24 cellular contexts compared by ENCODE assay signal in the genomic region with DNA sequence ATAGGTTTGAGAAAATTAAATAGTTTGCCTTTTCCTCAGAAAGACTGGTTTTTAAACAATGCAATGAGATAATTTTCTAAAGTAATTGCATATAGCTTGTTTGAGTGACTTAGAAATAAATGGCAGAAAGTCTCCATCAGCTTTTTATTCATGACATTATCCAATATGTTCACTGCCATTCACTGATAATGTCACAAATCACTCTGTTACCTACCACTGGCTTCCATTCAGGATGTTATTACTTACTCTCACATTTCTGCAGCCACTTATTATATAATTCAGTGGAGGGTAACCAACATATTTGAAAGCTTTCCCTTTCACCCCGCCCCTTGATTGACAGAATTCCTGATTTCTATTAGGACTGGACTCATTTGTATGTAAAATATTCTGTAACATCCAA.
"Had no signal": no experiment of that assay in that cellular context is flagged by ENCODE, and none has a peak within 500 bp of the region (broad histone marks: within the 10 kb centered on the region; RNA-seq: fewer than 3 reads in every experiment).

No MANE protein-coding gene starts in this region.

- H3K4me3 ChIP-seq: stomach, suprapubic skin, testis, thoracic aorta, thyroid gland, tibial artery, tibial nerve, transverse colon, upper lobe of left lung, upper lobe of right lung, uterus, vagina had no signal

- DNase-seq: stimulated activated CD4-positive, alpha-beta T cell treated with anti-CD3 and anti-CD28 coated beads, Interleukin-2, amount 100 ng/mL, for 48 hours; stimulated activated CD4-positive, alpha-beta T cell treated with anti-CD3 and anti-CD28 coated beads, Interleukin-4, amount 100 ng/mL, for 1 hour; stimulated activated CD4-positive, alpha-beta T cell treated with anti-CD3 and anti-CD28 coated beads, Interleukin-4, amount 100 ng/mL, for 24 hours; stimulated activated CD4-positive, alpha-beta T cell treated with anti-CD3 and anti-CD28 coated beads, Interleukin-4, amount 100 ng/mL, for 4 hours; stimulated activated CD8-positive, alpha-beta memory T cell treated with anti-CD3 and anti-CD28 coated beads, Interleukin-4, amount 100 ng/mL, for 48 hours; stimulated activated naive B cell treated with anti-CD40 and anti-IgM and Interleukin-4, amounts not matched to agents 10 μg/mL and 1 μg/mL and 100 μg/mL, for 72 hours; stimulated activated naive CD4-positive, alpha-beta T cell; stimulated activated naive CD4-positive, alpha-beta T cell treated with Interleukin-2 at 50 U/mL for 16 hours; stimulated activated naive CD8-positive, alpha-beta T cell treated with anti-CD3 and anti-CD28 coated beads, Interleukin-15, amount 100 ng/mL, for 72 hours; stimulated activated naive CD8-positive, alpha-beta T cell treated with anti-CD3 and anti-CD28 coated beads, Interleukin-15, Interleukin-2, amounts not matched to agents 100 U/mL and 50 U/mL, for 24 hours; stomach; substantia nigra; testis; thyroid gland; tibial artery; transverse colon; trophoblast cell; upper lobe of left lung; upper lobe of right lung; uterus had no signal

- H3K27me3 ChIP-seq: stomach, suprapubic skin, testis, thyroid gland, tibial artery, tibial nerve, transverse colon, upper lobe of left lung, upper lobe of right lung, uterus, vagina had no signal

- H3K36me3 ChIP-seq: stomach, suprapubic skin, thoracic aorta, thyroid gland, tibial artery, tibial nerve, transverse colon, upper lobe of left lung, upper lobe of right lung, vagina had no signal

- H3K9me3 ChIP-seq: suprapubic skin, testis, thoracic aorta, thyroid gland, tibial artery, tibial nerve, transverse colon, upper lobe of left lung, upper lobe of right lung, uterus, vagina had no signal

- H3K27ac ChIP-seq: stomach, suprapubic skin, testis, thoracic aorta, thyroid gland, tibial artery, tibial nerve, transverse colon, upper lobe of left lung, upper lobe of right lung, uterus, vagina had no signal
